In the genomic region with DNA sequence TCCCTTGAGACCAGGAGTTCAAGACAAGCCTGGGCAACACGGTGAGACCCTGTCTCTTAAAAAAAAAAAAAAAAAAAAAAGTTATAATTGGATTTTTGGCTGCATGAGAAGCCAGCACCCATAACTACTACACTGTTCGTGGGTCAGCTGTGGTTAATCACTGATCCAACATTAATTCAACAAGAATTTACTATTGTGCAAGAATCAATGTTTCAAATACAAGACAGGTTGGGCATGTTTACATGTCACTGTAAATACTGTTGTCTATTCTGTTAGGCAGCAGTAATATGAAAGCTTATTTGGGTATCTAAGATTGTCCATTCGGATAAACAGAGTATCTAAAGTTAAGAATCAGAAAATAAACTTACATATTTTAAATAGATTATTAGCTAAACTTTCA, we compare ENCODE assay signal across 23 cellular contexts.
"Had no signal": no experiment of that assay in that cellular context is flagged by ENCODE, and none has a peak within 500 bp of the region (broad histone marks: within the 10 kb centered on the region; RNA-seq: fewer than 3 reads in every experiment).

No MANE protein-coding gene starts in this region.

- H3K4me3 ChIP-seq: ascending aorta, gastroesophageal sphincter, hepatocyte, lower lobe of right lung, vagina had no signal

- ATAC-seq: activated CD4-positive, alpha-beta T cell treated with anti-CD3 and anti-CD28 coated beads for 36 hours; gastroesophageal sphincter; left colon; lower lobe of right lung; naive thymus-derived CD8-positive, alpha-beta T cell; right cardiac atrium; stimulated activated naive CD8-positive, alpha-beta T cell treated with anti-CD3 and anti-CD28 coated beads, Interleukin-15, Interleukin-2, amounts not matched to agents 100 U/mL and 50 U/mL, for 24 hours had no signal

- H3K27ac ChIP-seq: ascending aorta, gastroesophageal sphincter, hepatocyte, lower lobe of right lung, vagina had no signal

- FAIRE-seq: keratinocyte had no signal

- DNase-seq: activated CD4-positive, alpha-beta T cell treated with anti-CD3 and anti-CD28 coated beads for 36 hours; activated CD4-positive, alpha-beta T cell treated with anti-CD3 and anti-CD28 coated beads, Interleukin-2, amount 50 U/mL, for 48 hours; activated CD4-positive, CD25-positive, alpha-beta regulatory T cell; activated CD8-positive, alpha-beta memory T cell treated with anti-CD3 and anti-CD28 coated beads, Interleukin-2, amount 50 U/mL, for 4 hours; activated gamma-delta T cell; activated naive CD4-positive, alpha-beta T cell treated with anti-CD3 and anti-CD28 coated beads, Interleukin-2, amount 10 ng/mL, durations not matched to agents 7 days and 5 days; activated naive CD8-positive, alpha-beta T cell treated with anti-CD3 and anti-CD28 coated beads, Interleukin-2, amount 10 ng/mL, durations not matched to agents 7 days and 5 days; activated T-cell treated with anti-CD3 and anti-CD28 coated beads, Interleukin-2, amount 50 U/mL, for 1 hour; central memory CD4-positive, alpha-beta T cell; left colon; lower lobe of right lung; mesenchymal stem cell; naive thymus-derived CD8-positive, alpha-beta T cell; nucleus accumbens; right cardiac atrium; stimulated activated CD4-positive, alpha-beta T cell treated with anti-CD3 and anti-CD28 coated beads, Interleukin-4, amount 100 ng/mL, for 1 hour; stimulated activated naive CD8-positive, alpha-beta T cell treated with anti-CD3 and anti-CD28 coated beads, Interleukin-15, Interleukin-2, amounts not matched to agents 100 U/mL and 50 U/mL, for 24 hours; T-helper 1 cell had no signal

- H3K4me1 ChIP-seq: ascending aorta, lower lobe of right lung, vagina had no signal

- H3K27me3 ChIP-seq: ascending aorta, gastroesophageal sphincter, hepatocyte, vagina had no signal

- H3K9me3 ChIP-seq: ascending aorta, gastroesophageal sphincter, lower lobe of right lung, vagina had no signal
